Comparison of ENCODE assay signal across 14 cellular contexts in the genomic region with DNA sequence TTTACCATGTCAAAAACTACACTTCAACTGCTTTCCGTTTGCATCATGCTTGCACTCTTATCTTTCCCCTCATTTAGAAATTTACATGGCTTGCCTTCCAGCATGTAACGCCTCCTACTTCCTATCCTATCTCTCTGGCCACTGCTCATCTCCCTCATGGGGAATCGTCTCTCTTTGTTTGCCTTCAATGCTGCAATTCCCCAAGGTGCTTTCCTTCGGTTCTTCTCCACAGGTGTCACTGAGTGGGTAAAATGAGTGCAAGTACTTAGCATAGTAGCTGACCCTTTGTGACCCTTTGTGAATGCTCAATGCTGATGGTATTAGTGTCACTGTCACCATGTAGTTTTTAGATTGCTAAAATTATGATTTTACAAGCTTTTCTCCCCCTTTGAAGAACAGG.
A peak's percentile ranks its signal among the peaks of the same experiment; 100 is the strongest.
DNase-seq lines count a peak whose midpoint lies in the region; ATAC-seq and TF ChIP-seq lines count a peak whose summit lies in the region.
"Had no signal": no experiment of that assay in that cellular context is flagged by ENCODE, and none has a peak within 500 bp of the region (broad histone marks: within the 10 kb centered on the region; RNA-seq: fewer than 3 reads in every experiment).

No MANE protein-coding gene starts in this region.

- DNase-seq in NCI-H1417 (lab: John Stamatoyannopoulos, UW) = peak in 2 of 3 experiments; percentile 49 to 63
- DNase-seq in NCI-H1417 treated with DMSO at 0.1 percent for 48 hours (lab: John Stamatoyannopoulos, UW) = no peak
- peak; percentile 53 for DNase-seq in NCI-H187 treated with DMSO at 0.1 percent for 48 hours (lab: John Stamatoyannopoulos, UW)
- no peak for DNase-seq in WTC11 (ENCODE audit: low spot score)
- no peak for DNase-seq in progenitor cell of endocrine pancreas (ENCODE audit: low spot score, unreplicated experiment)
- no peak for DNase-seq in ACHN
- no peak for DNase-seq in NCI-H774 (lab: John Stamatoyannopoulos, UW)
- DNase-seq: CD8-positive, alpha-beta memory T cell; DND-41; NCI-H2081; Peyer's patch had no signal

- peaks cover 74% of the 10 kb centered on the region for H3K4me1 Mint-ChIP-seq in WTC11
- peaks cover 14% of the 10 kb centered on the region for H3K4me1 Mint-ChIP-seq in progenitor cell of endocrine pancreas (ENCODE audit: low read depth)
- H3K4me1 Mint-ChIP-seq: CD8-positive, alpha-beta memory T cell had no signal

- peaks cover 41% of the 10 kb centered on the region for H3K36me3 Mint-ChIP-seq in WTC11
- H3K36me3 Mint-ChIP-seq in progenitor cell of endocrine pancreas (ENCODE audit: insufficient read depth) = peaks cover 57% of the 10 kb centered on the region
- H3K36me3 Mint-ChIP-seq: IgD-negative memory B cell had no signal

- H3K27me3 Mint-ChIP-seq in WTC11 (ENCODE audit: low read depth) (no peaks in the 10 kb centered on the region), progenitor cell of endocrine pancreas (no peaks in the 10 kb centered on the region)
- H3K27me3 Mint-ChIP-seq: CD8-positive, alpha-beta memory T cell had no signal

- POLR2A ChIA-PET in WTC11 (lab: Charles Lee) = no interaction called here

- H3K9me3 Mint-ChIP-seq in WTC11 = no peaks in the 10 kb centered on the region
- H3K9me3 Mint-ChIP-seq in progenitor cell of endocrine pancreas (ENCODE audit: low read depth) = peaks cover 14% of the 10 kb centered on the region

- CTCF ChIA-PET in WTC11 (lab: Charles Lee) = no interaction called here

- peak; percentile 13; the same call in 1 of the 2 replicates for ATAC-seq in WTC11
- no peak for ATAC-seq in GM18519 (IDR thresholded peaks at IDR 0.05; ENCODE audit: low FRiP score, unreplicated experiment)
- ATAC-seq: Right ventricle myocardium inferior had no signal

- H3K4me3 Mint-ChIP-seq in WTC11 = peak overlapping the region; percentile 15
- no peak overlapping the region for H3K4me3 Mint-ChIP-seq in progenitor cell of endocrine pancreas (ENCODE audit: low read depth)
- H3K4me3 Mint-ChIP-seq: CD8-positive, alpha-beta memory T cell; IgD-negative memory B cell had no signal

- TF ChIP-seq CTCF in WTC11 (IDR thresholded peaks at IDR 0.05) (no peak), progenitor cell of endocrine pancreas (IDR thresholded peaks at IDR 0.05; ENCODE audit: unreplicated experiment) (no peak)

- peak overlapping the region; percentile 87 for H3K27ac Mint-ChIP-seq in WTC11
- H3K27ac Mint-ChIP-seq in progenitor cell of endocrine pancreas = peak overlapping the region; percentile 47
- H3K27ac Mint-ChIP-seq: CD8-positive, alpha-beta memory T cell; IgD-negative memory B cell had no signal

- in situ Hi-C loops in ACHN (cut with HindIII; ENCODE audit: low pct_ligation_motif_present, low pct_unique_long_range_greater_than_20kb, low sequenced_read_pairs) = no loop called here

TF ChIP-seq in WTC11, 78 proteins besides CTCF, POLR2A, EP300 and RAD21 (continues in another document):
- TF ChIP-seq ZNF138 (CRISPR knock-in tag; conservative IDR thresholded peaks at IDR 0.05) = no peak
- TF ChIP-seq, protein P1, sequence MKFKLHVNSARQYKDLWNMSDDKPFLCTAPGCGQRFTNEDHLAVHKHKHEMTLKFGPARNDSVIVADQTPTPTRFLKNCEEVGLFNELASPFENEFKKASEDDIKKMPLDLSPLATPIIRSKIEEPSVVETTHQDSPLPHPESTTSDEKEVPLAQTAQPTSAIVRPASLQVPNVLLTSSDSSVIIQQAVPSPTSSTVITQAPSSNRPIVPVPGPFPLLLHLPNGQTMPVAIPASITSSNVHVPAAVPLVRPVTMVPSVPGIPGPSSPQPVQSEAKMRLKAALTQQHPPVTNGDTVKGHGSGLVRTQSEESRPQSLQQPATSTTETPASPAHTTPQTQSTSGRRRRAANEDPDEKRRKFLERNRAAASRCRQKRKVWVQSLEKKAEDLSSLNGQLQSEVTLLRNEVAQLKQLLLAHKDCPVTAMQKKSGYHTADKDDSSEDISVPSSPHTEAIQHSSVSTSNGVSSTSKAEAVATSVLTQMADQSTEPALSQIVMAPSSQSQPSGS (CRISPR knock-in tag; IDR thresholded peaks at IDR 0.05; ENCODE audit: borderline replicate concordance, low read depth) = no peak
- TF ChIP-seq, protein P2, sequence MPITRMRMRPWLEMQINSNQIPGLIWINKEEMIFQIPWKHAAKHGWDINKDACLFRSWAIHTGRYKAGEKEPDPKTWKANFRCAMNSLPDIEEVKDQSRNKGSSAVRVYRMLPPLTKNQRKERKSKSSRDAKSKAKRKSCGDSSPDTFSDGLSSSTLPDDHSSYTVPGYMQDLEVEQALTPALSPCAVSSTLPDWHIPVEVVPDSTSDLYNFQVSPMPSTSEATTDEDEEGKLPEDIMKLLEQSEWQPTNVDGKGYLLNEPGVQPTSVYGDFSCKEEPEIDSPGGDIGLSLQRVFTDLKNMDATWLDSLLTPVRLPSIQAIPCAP (CRISPR knock-in tag; IDR thresholded peaks at IDR 0.05) = no peak
- TF ChIP-seq, protein P3, sequence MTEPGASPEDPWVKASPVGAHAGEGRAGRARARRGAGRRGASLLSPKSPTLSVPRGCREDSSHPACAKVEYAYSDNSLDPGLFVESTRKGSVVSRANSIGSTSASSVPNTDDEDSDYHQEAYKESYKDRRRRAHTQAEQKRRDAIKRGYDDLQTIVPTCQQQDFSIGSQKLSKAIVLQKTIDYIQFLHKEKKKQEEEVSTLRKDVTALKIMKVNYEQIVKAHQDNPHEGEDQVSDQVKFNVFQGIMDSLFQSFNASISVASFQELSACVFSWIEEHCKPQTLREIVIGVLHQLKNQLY (CRISPR knock-in tag; IDR thresholded peaks at IDR 0.05) = no peak
- TF ChIP-seq, protein P4, sequence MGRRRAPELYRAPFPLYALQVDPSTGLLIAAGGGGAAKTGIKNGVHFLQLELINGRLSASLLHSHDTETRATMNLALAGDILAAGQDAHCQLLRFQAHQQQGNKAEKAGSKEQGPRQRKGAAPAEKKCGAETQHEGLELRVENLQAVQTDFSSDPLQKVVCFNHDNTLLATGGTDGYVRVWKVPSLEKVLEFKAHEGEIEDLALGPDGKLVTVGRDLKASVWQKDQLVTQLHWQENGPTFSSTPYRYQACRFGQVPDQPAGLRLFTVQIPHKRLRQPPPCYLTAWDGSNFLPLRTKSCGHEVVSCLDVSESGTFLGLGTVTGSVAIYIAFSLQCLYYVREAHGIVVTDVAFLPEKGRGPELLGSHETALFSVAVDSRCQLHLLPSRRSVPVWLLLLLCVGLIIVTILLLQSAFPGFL (CRISPR knock-in tag; IDR thresholded peaks at IDR 0.05; ENCODE audit: borderline replicate concordance) = no peak
- no peak for TF ChIP-seq CREB1 (CRISPR knock-in tag; IDR thresholded peaks at IDR 0.05)
- no peak for TF ChIP-seq ZNF317 (CRISPR knock-in tag; IDR thresholded peaks at IDR 0.05; ENCODE audit: borderline replicate concordance, low read depth)
- TF ChIP-seq FOXP1 (CRISPR knock-in tag; IDR thresholded peaks at IDR 0.05; ENCODE audit: borderline replicate concordance) = no peak
- TF ChIP-seq, protein P5, sequence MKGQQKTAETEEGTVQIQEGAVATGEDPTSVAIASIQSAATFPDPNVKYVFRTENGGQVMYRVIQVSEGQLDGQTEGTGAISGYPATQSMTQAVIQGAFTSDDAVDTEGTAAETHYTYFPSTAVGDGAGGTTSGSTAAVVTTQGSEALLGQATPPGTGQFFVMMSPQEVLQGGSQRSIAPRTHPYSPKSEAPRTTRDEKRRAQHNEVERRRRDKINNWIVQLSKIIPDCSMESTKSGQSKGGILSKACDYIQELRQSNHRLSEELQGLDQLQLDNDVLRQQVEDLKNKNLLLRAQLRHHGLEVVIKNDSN (CRISPR knock-in tag; IDR thresholded peaks at IDR 0.05) = no peak
- TF ChIP-seq, protein P6, sequence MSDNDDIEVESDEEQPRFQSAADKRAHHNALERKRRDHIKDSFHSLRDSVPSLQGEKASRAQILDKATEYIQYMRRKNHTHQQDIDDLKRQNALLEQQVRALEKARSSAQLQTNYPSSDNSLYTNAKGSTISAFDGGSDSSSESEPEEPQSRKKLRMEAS (CRISPR knock-in tag; IDR thresholded peaks at IDR 0.05) = no peak
- no peak for TF ChIP-seq MYBL2 (CRISPR knock-in tag; IDR thresholded peaks at IDR 0.05)
- no peak for TF ChIP-seq JAZF1 (CRISPR knock-in tag; IDR thresholded peaks at IDR 0.05)
- no peak for TF ChIP-seq NR2C2 (CRISPR knock-in tag; IDR thresholded peaks at IDR 0.05)
- no peak for TF ChIP-seq NFE2L1 (CRISPR knock-in tag; IDR thresholded peaks at IDR 0.05)
- no peak for TF ChIP-seq ZNF121 (CRISPR knock-in tag; IDR thresholded peaks at IDR 0.05)
- TF ChIP-seq GRHL2 (CRISPR knock-in tag; IDR thresholded peaks at IDR 0.05; ENCODE audit: insufficient replicate concordance, severe bottlenecking) = no peak
- TF ChIP-seq, protein P7, sequence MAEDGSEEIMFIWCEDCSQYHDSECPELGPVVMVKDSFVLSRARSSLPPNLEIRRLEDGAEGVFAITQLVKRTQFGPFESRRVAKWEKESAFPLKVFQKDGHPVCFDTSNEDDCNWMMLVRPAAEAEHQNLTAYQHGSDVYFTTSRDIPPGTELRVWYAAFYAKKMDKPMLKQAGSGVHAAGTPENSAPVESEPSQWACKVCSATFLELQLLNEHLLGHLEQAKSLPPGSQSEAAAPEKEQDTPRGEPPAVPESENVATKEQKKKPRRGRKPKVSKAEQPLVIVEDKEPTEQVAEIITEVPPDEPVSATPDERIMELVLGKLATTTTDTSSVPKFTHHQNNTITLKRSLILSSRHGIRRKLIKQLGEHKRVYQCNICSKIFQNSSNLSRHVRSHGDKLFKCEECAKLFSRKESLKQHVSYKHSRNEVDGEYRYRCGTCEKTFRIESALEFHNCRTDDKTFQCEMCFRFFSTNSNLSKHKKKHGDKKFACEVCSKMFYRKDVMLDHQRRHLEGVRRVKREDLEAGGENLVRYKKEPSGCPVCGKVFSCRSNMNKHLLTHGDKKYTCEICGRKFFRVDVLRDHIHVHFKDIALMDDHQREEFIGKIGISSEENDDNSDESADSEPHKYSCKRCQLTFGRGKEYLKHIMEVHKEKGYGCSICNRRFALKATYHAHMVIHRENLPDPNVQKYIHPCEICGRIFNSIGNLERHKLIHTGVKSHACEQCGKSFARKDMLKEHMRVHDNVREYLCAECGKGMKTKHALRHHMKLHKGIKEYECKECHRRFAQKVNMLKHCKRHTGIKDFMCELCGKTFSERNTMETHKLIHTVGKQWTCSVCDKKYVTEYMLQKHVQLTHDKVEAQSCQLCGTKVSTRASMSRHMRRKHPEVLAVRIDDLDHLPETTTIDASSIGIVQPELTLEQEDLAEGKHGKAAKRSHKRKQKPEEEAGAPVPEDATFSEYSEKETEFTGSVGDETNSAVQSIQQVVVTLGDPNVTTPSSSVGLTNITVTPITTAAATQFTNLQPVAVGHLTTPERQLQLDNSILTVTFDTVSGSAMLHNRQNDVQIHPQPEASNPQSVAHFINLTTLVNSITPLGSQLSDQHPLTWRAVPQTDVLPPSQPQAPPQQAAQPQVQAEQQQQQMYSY (CRISPR knock-in tag; IDR thresholded peaks at IDR 0.05) = no peak
- no peak for TF ChIP-seq KAT7 (CRISPR knock-in tag; IDR thresholded peaks at IDR 0.05; ENCODE audit: borderline replicate concordance)
- TF ChIP-seq FOXJ3 (CRISPR knock-in tag; IDR thresholded peaks at IDR 0.05; ENCODE audit: borderline replicate concordance) = no peak

Comparison
In these comparisons a context has a peak if more than half of its experiments do, and no peak if none do; other contexts are left out.
1. DNase-seq: peak in NCI-H1417 (2 of 3) and NCI-H187 treated with DMSO at 0.1 percent for 48 hours (single experiment); none in NCI-H1417 treated with DMSO at 0.1 percent for 48 hours (single experiment), WTC11 (single experiment), progenitor cell of endocrine pancreas (single experiment), ACHN (single experiment) and NCI-H774 (single experiment).